In genomic region chr12:95200128-95200973, GRCh38 we compare ENCODE assay signal across 1 cellular context.
TF ChIP-seq lines count a peak whose summit lies in the region.

No MANE protein-coding gene starts in this region.

TF ChIP-seq in GM12878, 131 proteins besides CTCF, POLR2A, EP300 and RAD21:
- TF ChIP-seq CREM (IDR thresholded peaks at IDR 0.05; ENCODE audit: low read depth) (no peak), SKIL (IDR thresholded peaks at IDR 0.05; ENCODE audit: low read depth, poor library complexity, severe bottlenecking) (no peak), POLR2AphosphoS5 (IDR thresholded peaks at IDR 0.05; ENCODE audit: low read length) (no peak), CBX3 (IDR thresholded peaks at IDR 0.05; ENCODE audit: borderline replicate concordance, low read depth) (no peak), SP1 (IDR thresholded peaks at IDR 0.05; ENCODE audit: low read depth, low read length) (no peak), EED (IDR thresholded peaks at IDR 0.05; ENCODE audit: low read depth) (no peak), NFYA (IDR thresholded peaks at IDR 0.05; ENCODE audit: borderline replicate concordance, low read depth, low read length) (no peak), CEBPB (IDR thresholded peaks at IDR 0.05; ENCODE audit: borderline replicate concordance in 1 of 2, low read depth in 2 of 2, low read length in 2 of 2) (no peak), USF2 (IDR thresholded peaks at IDR 0.05; ENCODE audit: borderline replicate concordance, low read depth, low read length) (no peak), SMC3 (IDR thresholded peaks at IDR 0.05; ENCODE audit: borderline replicate concordance, low read length) (no peak), STAT1 (conservative IDR thresholded peaks at IDR 0.05) (no peak), BCLAF1 (IDR thresholded peaks at IDR 0.05) (no peak), YBX1 (IDR thresholded peaks at IDR 0.05) (no peak), ESRRA (IDR thresholded peaks at IDR 0.05; ENCODE audit: low read length) (no peak), TCF7 (IDR thresholded peaks at IDR 0.05; ENCODE audit: borderline replicate concordance) (no peak), ZNF384 (IDR thresholded peaks at IDR 0.05; ENCODE audit: borderline replicate concordance, low read depth, low read length) (no peak), KLF5 (IDR thresholded peaks at IDR 0.05; ENCODE audit: partially characterized antibody) (no peak)
- TF ChIP-seq, protein P1, sequence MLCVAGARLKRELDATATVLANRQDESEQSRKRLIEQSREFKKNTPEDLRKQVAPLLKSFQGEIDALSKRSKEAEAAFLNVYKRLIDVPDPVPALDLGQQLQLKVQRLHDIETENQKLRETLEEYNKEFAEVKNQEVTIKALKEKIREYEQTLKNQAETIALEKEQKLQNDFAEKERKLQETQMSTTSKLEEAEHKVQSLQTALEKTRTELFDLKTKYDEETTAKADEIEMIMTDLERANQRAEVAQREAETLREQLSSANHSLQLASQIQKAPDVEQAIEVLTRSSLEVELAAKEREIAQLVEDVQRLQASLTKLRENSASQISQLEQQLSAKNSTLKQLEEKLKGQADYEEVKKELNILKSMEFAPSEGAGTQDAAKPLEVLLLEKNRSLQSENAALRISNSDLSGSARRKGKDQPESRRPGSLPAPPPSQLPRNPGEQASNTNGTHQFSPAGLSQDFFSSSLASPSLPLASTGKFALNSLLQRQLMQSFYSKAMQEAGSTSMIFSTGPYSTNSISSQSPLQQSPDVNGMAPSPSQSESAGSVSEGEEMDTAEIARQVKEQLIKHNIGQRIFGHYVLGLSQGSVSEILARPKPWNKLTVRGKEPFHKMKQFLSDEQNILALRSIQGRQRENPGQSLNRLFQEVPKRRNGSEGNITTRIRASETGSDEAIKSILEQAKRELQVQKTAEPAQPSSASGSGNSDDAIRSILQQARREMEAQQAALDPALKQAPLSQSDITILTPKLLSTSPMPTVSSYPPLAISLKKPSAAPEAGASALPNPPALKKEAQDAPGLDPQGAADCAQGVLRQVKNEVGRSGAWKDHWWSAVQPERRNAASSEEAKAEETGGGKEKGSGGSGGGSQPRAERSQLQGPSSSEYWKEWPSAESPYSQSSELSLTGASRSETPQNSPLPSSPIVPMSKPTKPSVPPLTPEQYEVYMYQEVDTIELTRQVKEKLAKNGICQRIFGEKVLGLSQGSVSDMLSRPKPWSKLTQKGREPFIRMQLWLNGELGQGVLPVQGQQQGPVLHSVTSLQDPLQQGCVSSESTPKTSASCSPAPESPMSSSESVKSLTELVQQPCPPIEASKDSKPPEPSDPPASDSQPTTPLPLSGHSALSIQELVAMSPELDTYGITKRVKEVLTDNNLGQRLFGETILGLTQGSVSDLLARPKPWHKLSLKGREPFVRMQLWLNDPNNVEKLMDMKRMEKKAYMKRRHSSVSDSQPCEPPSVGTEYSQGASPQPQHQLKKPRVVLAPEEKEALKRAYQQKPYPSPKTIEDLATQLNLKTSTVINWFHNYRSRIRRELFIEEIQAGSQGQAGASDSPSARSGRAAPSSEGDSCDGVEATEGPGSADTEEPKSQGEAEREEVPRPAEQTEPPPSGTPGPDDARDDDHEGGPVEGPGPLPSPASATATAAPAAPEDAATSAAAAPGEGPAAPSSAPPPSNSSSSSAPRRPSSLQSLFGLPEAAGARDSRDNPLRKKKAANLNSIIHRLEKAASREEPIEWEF (IDR thresholded peaks at IDR 0.05; ENCODE audit: insufficient replicate concordance, low read depth, low read length) = no peak
